Comparison of ENCODE assay signal across 16 cellular contexts in genomic region chr5:148904440-148904839, GRCh38.
A peak's percentile ranks its signal among the peaks of the same experiment; 100 is the strongest.
DNase-seq lines count a peak whose midpoint lies in the region; ATAC-seq, FAIRE-seq and TF ChIP-seq lines count a peak whose summit lies in the region.
"Had no signal": no experiment of that assay in that cellular context is flagged by ENCODE, and none has a peak within 500 bp of the region (broad histone marks: within the 10 kb centered on the region; RNA-seq: fewer than 3 reads in every experiment).

No MANE protein-coding gene starts in this region.

- H3K14ac ChIP-seq in trophoblast cell (ENCODE audit: low read length): no peak overlapping the region

- CTCF ChIA-PET in HepG2 (lab: Yijun Ruan, JAX; ENCODE audit: low intra/inter-chr PET ratio, low total read pairs): no interaction called here

- no peak overlapping the region for H3K23ac ChIP-seq in trophoblast cell (ENCODE audit: low read length)

- H2BK120ac ChIP-seq in trophoblast cell (ENCODE audit: insufficient read depth, low read length, poor library complexity): no peak overlapping the region

- no peak overlapping the region for H4K91ac ChIP-seq in trophoblast cell (ENCODE audit: low read depth, low read length)

- no peak overlapping the region for H2BK5ac ChIP-seq in trophoblast cell (ENCODE audit: low read depth, low read length, poor library complexity)

- H3K27ac ChIP-seq in right lobe of liver: peak overlapping the region in 1 of 3 donors; percentile 64
- no peak overlapping the region for H3K27ac ChIP-seq in HepG2 (ENCODE audit: extremely low read length, insufficient read depth, low read length)
- H3K27ac ChIP-seq in trophoblast cell (ENCODE audit: low read depth, low read length): no peak overlapping the region
- H3K27ac ChIP-seq in MM.1S (ENCODE audit: low read length): no peak overlapping the region
- no peak overlapping the region for H3K27ac ChIP-seq in testis

- H3K4me2 ChIP-seq in HepG2 (ENCODE audit: low read depth, low read length): no peak overlapping the region
- no peak overlapping the region for H3K4me2 ChIP-seq in trophoblast cell (ENCODE audit: low read length)
- no peak overlapping the region for H3K4me2 ChIP-seq in MM.1S (ENCODE audit: low read depth, low read length)
- H3K4me2 ChIP-seq: SK-N-SH had no signal

- H3K79me1 ChIP-seq in trophoblast cell (ENCODE audit: low read length): no peaks in the 10 kb centered on the region

- H3K27me3 ChIP-seq in right lobe of liver: no peaks in the 10 kb centered on the region
- H3K27me3 ChIP-seq in HepG2 (ENCODE audit: control insufficient read depth in 1 of 2, insufficient read depth in 2 of 2, low read length in 2 of 2): no peaks in the 10 kb centered on the region; a peak in 1 of 5 replicates
- H3K27me3 ChIP-seq in trophoblast cell (ENCODE audit: insufficient read depth, low read length): no peaks in the 10 kb centered on the region
- no peaks in the 10 kb centered on the region for H3K27me3 ChIP-seq in MM.1S (replicated peaks; ENCODE audit: insufficient read depth, low read length)
- H3K27me3 ChIP-seq in testis: no peaks in the 10 kb centered on the region

- H4K20me1 ChIP-seq in HepG2 (ENCODE audit: insufficient read depth, low read length): no peaks in the 10 kb centered on the region
- no peaks in the 10 kb centered on the region for H4K20me1 ChIP-seq in MM.1S (ENCODE audit: insufficient read depth, low read length)

- H3K4me3 ChIP-seq in right lobe of liver (no peak overlapping the region), HepG2 (replicated peaks in 1 of 3; ENCODE audit: insufficient read depth in 1 of 3, low read depth in 2 of 3, low read length in 3 of 3) (no peak overlapping the region), trophoblast cell (ENCODE audit: low read depth, low read length) (no peak overlapping the region), MM.1S (ENCODE audit: low read length) (no peak overlapping the region), testis (no peak overlapping the region)

- H3K79me2 ChIP-seq in HepG2 (ENCODE audit: insufficient read depth, low read length) (no peaks in the 10 kb centered on the region), trophoblast cell (ENCODE audit: control insufficient read depth, insufficient read depth, low read length, poor library complexity) (no peaks in the 10 kb centered on the region), MM.1S (ENCODE audit: low read length) (no peaks in the 10 kb centered on the region)

- H3K4ac ChIP-seq in trophoblast cell (ENCODE audit: low read depth, low read length): no peak overlapping the region

- no peak overlapping the region for H2AFZ ChIP-seq in HepG2 (ENCODE audit: low read length)
- no peak overlapping the region for H2AFZ ChIP-seq in trophoblast cell (ENCODE audit: insufficient read depth, low read length, poor library complexity)
- no peak overlapping the region for H2AFZ ChIP-seq in MM.1S (ENCODE audit: low read length)

- H4K12ac ChIP-seq in trophoblast cell (ENCODE audit: low read depth, low read length): no peak overlapping the region

- no peak for TF ChIP-seq RAD21 in HepG2 (CRISPR knock-in tag; IDR thresholded peaks at IDR 0.05)

- no peak overlapping the region for H2AK5ac ChIP-seq in trophoblast cell (ENCODE audit: low read length)

- no peaks in the 10 kb centered on the region for H3K36me3 ChIP-seq in right lobe of liver
- H3K36me3 ChIP-seq in HepG2 (replicated peaks in 1 of 2; ENCODE audit: control insufficient read depth in 1 of 2, insufficient read depth in 2 of 2, low read length in 2 of 2): no peaks in the 10 kb centered on the region
- no peaks in the 10 kb centered on the region for H3K36me3 ChIP-seq in trophoblast cell (ENCODE audit: control insufficient read depth in 1 of 2, insufficient read depth in 2 of 2, low read length in 2 of 2)
- H3K36me3 ChIP-seq in MM.1S (replicated peaks; ENCODE audit: insufficient read depth, low read length): no peaks in the 10 kb centered on the region
- H3K36me3 ChIP-seq in testis (ENCODE audit: low read depth, missing control alignments): no peaks in the 10 kb centered on the region

- intact Hi-C loops in right lobe of liver (cut with DNase I) (no loop called here), HepG2 (cut with micrococcal nuclease; ENCODE audit: unreplicated experiment) (no loop called here), left ventricle myocardium superior (cut with micrococcal nuclease) (no loop called here), testis (cut with DNase I; ENCODE audit: low total_unique reads) (no loop called here)

- in situ Hi-C loops in HepG2 (cut with HindIII; ENCODE audit: extremely low pct_ligation_motif_present, low pct_unique_long_range_greater_than_20kb): no loop called here

- TF ChIP-seq POLR2A in right lobe of liver (IDR thresholded peaks at IDR 0.05): no peak
- no peak for TF ChIP-seq POLR2A in HepG2 (IDR thresholded peaks at IDR 0.05; ENCODE audit: insufficient read depth in 1 of 2, low read depth in 2 of 2, low read length in 2 of 2)
- no peak for TF ChIP-seq POLR2A in testis (IDR thresholded peaks at IDR 0.05)

- peak; percentile 48 to 79 (median 78) for DNase-seq in right lobe of liver
- DNase-seq in HepG2 (ENCODE audit: low spot score): no peak
- DNase-seq in left ventricle myocardium superior: peak; percentile 73
- peak; percentile 40 to 72 for DNase-seq in trophoblast cell
- DNase-seq in MM.1S: no peak
- no peak for DNase-seq in testis
- no peak for DNase-seq in NCI-H2196 (lab: John Stamatoyannopoulos, UW; ENCODE audit: unreplicated experiment)
- DNase-seq: activated B cell treated with CpG ODN at 0.5 μM for 24 hours; activated naive CD8-positive, alpha-beta T cell treated with anti-CD3 and anti-CD28 coated beads, Interleukin-2, amount 50 U/mL, for 24 hours; GDM1; NCI-H2029; SK-N-SH had no signal

- POLR2A ChIA-PET in HepG2 (lab: Yijun Ruan, JAX): no interaction called here

- TF ChIP-seq CTCF in right lobe of liver (IDR thresholded peaks at IDR 0.05): no peak
- no peak for TF ChIP-seq CTCF in HepG2 (CRISPR knock-in tag; IDR thresholded peaks at IDR 0.05)
- TF ChIP-seq CTCF in MM.1S (IDR thresholded peaks at IDR 0.05; ENCODE audit: low read length): no peak
- no peak for TF ChIP-seq CTCF in testis (IDR thresholded peaks at IDR 0.05)

- H4K8ac ChIP-seq in trophoblast cell (ENCODE audit: low read depth, low read length): no peak overlapping the region

- peaks cover 0 to 29% (median 0%) of the 10 kb centered on the region in 4 donors for H3K4me1 ChIP-seq in right lobe of liver
- H3K4me1 ChIP-seq in HepG2 (ENCODE audit: insufficient read depth, low read length): no peaks in the 10 kb centered on the region
- H3K4me1 ChIP-seq in trophoblast cell (ENCODE audit: control insufficient read depth in 1 of 2, insufficient read depth in 2 of 2, low read length in 2 of 2): no peaks in the 10 kb centered on the region
- no peaks in the 10 kb centered on the region for H3K4me1 ChIP-seq in MM.1S (ENCODE audit: low read length)
- no peaks in the 10 kb centered on the region for H3K4me1 ChIP-seq in testis

- H3K9me3 ChIP-seq in right lobe of liver (no peaks in the 10 kb centered on the region), HepG2 (ENCODE audit: low read length) (no peaks in the 10 kb centered on the region), trophoblast cell (ENCODE audit: insufficient read depth, low read depth, low read length) (no peaks in the 10 kb centered on the region), MM.1S (replicated peaks; ENCODE audit: insufficient read depth, low read length) (no peaks in the 10 kb centered on the region), testis (no peaks in the 10 kb centered on the region)
- H3K9me3 ChIP-seq: SK-N-SH had no signal

- H3K18ac ChIP-seq in trophoblast cell (ENCODE audit: low read length): no peak overlapping the region

- FAIRE-seq in HepG2 (lab: Jason Lieb, UNC): no peak
- FAIRE-seq: GM18507, H54, islet of Langerhans had no signal

- H3K9ac ChIP-seq in HepG2 (ENCODE audit: insufficient read depth, low read depth, low read length) (no peak overlapping the region), trophoblast cell (ENCODE audit: low read length) (no peak overlapping the region), MM.1S (ENCODE audit: low read length) (no peak overlapping the region)
- H3K9ac ChIP-seq: SK-N-SH had no signal

- no peaks in the 10 kb centered on the region for H3K9me2 ChIP-seq in MM.1S (replicated peaks; ENCODE audit: insufficient read depth, low read length)
- H3K9me2 ChIP-seq: SK-N-SH had no signal

- TF ChIP-seq EP300 in HepG2 (IDR thresholded peaks at IDR 0.05; ENCODE audit: low read depth in 2 of 2, low read length in 2 of 2) (no peak), HepG2 (CRISPR knock-in tag; IDR thresholded peaks at IDR 0.05; ENCODE audit: borderline replicate concordance) (no peak)

- H2BK12ac ChIP-seq in trophoblast cell (ENCODE audit: low read length): no peak overlapping the region

- H3F3A ChIP-seq in MM.1S (ENCODE audit: insufficient read depth, low read length): no peaks in the 10 kb centered on the region

- 89% methylated on average over 1 of the region's 1 CpG for WGBS in right lobe of liver (ENCODE audit: insufficient coverage, low coverage, low lambda C conversion rate, missing lambda C conversion rate)
- WGBS in HepG2 (ENCODE audit: low lambda C conversion rate): 38% methylated on average over 1 of the region's 1 CpG
- WGBS in trophoblast cell (ENCODE audit: extremely low coverage, insufficient coverage, insufficient read length): no CpG with 5 or more reads among the region's 1 CpG
- 83 to 100% methylated on average over 1 of the region's 1 CpG for WGBS in testis, 2 donors

- no TSS peak for BruUV-seq in HepG2 (replicated peaks; lab: Mats Ljungman, UMichigan)

- ATAC-seq in right lobe of liver: peak; percentile 84 to 95 (median 88)
- ATAC-seq in HepG2: no peak
- ATAC-seq in left ventricle myocardium superior: peak; percentile 98
- no peak for ATAC-seq in GM18519 (IDR thresholded peaks at IDR 0.05; ENCODE audit: low FRiP score, unreplicated experiment)
- ATAC-seq: activated naive CD8-positive, alpha-beta T cell treated with anti-CD3 and anti-CD28 coated beads, Interleukin-2, amount 50 U/mL, for 24 hours had no signal

TF ChIP-seq in HepG2, 621 proteins besides CTCF, POLR2A, EP300 and RAD21:
- no peak for TF ChIP-seq RNF2 (conservative IDR thresholded peaks at IDR 0.05; ENCODE audit: low read depth)

Comparison
In these comparisons a context has a peak if more than half of its experiments do, and no peak if none do; other contexts are left out.
1. ATAC-seq: peak in right lobe of liver (4 of 4) and left ventricle myocardium superior (single experiment); none in HepG2 (single experiment) and GM18519 (single experiment).
2. DNase-seq: peak in right lobe of liver (3 of 3), left ventricle myocardium superior (single experiment) and trophoblast cell (2 of 2); none in HepG2 (single experiment), MM.1S (single experiment), testis (single experiment) and NCI-H2196 (single experiment).